25 cellular contexts compared by ENCODE assay signal in genomic region chrX:1528884-1529203, GRCh38. TPM values are rescaled to one million over a fixed set of nuclear protein-coding genes. Genes with fewer than 3 reads are reported as not detected.
DNase-seq lines count a peak whose midpoint lies in the region; ATAC-seq, FAIRE-seq and TF ChIP-seq lines count a peak whose summit lies in the region.
"Had no signal": no experiment of that assay in that cellular context is flagged by ENCODE, and none has a peak within 500 bp of the region (broad histone marks: within the 10 kb centered on the region; RNA-seq: fewer than 3 reads in every experiment).

No MANE protein-coding gene starts in this region.

- peak overlapping the region; percentile 51 for H3K4me3 ChIP-seq in CD4-positive, CD25-positive, alpha-beta regulatory T cell (ENCODE audit: low read depth, low read length)
- no peak overlapping the region for H3K4me3 ChIP-seq in neutrophil (ENCODE audit: low read depth in 1 of 2, low read length in 1 of 2)
- H3K4me3 ChIP-seq: K562, SK-N-MC had no signal

- peaks cover 36% of the 10 kb centered on the region for H3K4me1 ChIP-seq in CD4-positive, CD25-positive, alpha-beta regulatory T cell (ENCODE audit: control insufficient read depth, insufficient read depth, low read length, poor library complexity, severe bottlenecking)
- H3K4me1 ChIP-seq in neutrophil (ENCODE audit: control insufficient read depth in 1 of 2, insufficient read depth in 1 of 2, low read depth in 1 of 2, low read length in 1 of 2): peaks cover 0 to 5% of the 10 kb centered on the region in 2 experiments

- intact Hi-C loops in activated CD4-positive, alpha-beta memory T cell treated with anti-CD3 and anti-CD28 coated beads for 36 hours (cut with micrococcal nuclease): loop anchor here (1.0 to 10.0 kb wide), 6 partner anchors 7 to 1166 kb away; partner anchors contain the start of gene CD99

- no peaks in the 10 kb centered on the region for H3K27me3 ChIP-seq in CD4-positive, CD25-positive, alpha-beta regulatory T cell (ENCODE audit: control insufficient read depth, insufficient read depth, low read length)
- H3K27me3 ChIP-seq in neutrophil: no peaks in the 10 kb centered on the region

- CTCF ChIA-PET in activated CD4-positive, alpha-beta memory T cell treated with anti-CD3 and anti-CD28 coated beads for 36 hours (lab: Charles Lee): no interaction called here
- CTCF ChIA-PET in activated CD4-positive, alpha-beta memory T cell treated with anti-CD3 and anti-CD28 coated beads, Interleukin-2, amount 10 ng/mL, durations not matched to agents 7 days and 5 days (lab: Charles Lee): no interaction called here

- peaks cover 4% of the 10 kb centered on the region for H3K36me3 Mint-ChIP-seq in activated CD4-positive, alpha-beta memory T cell treated with anti-CD3 and anti-CD28 coated beads for 36 hours
- peaks cover 9% of the 10 kb centered on the region for H3K36me3 Mint-ChIP-seq in activated CD4-positive, alpha-beta memory T cell treated with anti-CD3 and anti-CD28 coated beads, Interleukin-2, amount 10 ng/mL, durations not matched to agents 7 days and 5 days (ENCODE audit: low read depth)
- H3K36me3 Mint-ChIP-seq in CD4-positive, CD25-positive, alpha-beta regulatory T cell: peaks cover 4% of the 10 kb centered on the region

- H3K27ac Mint-ChIP-seq in activated CD4-positive, alpha-beta memory T cell treated with anti-CD3 and anti-CD28 coated beads for 36 hours: no peak overlapping the region
- no peak overlapping the region for H3K27ac Mint-ChIP-seq in activated CD4-positive, alpha-beta memory T cell treated with anti-CD3 and anti-CD28 coated beads, Interleukin-2, amount 10 ng/mL, durations not matched to agents 7 days and 5 days
- no peak overlapping the region for H3K27ac Mint-ChIP-seq in CD4-positive, CD25-positive, alpha-beta regulatory T cell

- peak; percentile 17 for DNase-seq in activated CD4-positive, alpha-beta memory T cell treated with anti-CD3 and anti-CD28 coated beads for 36 hours
- DNase-seq in activated CD4-positive, alpha-beta memory T cell treated with anti-CD3 and anti-CD28 coated beads, Interleukin-2, amount 10 ng/mL, durations not matched to agents 7 days and 5 days: no peak
- no peak for DNase-seq in CD4-positive, CD25-positive, alpha-beta regulatory T cell
- no peak for DNase-seq in GM19239 (ENCODE audit: insufficient read length, low spot score)
- DNase-seq: Kasumi-1, MV-4-11, NCI-H1105, NCI-H1436 treated with DMSO at 0.1 percent for 48 hours, NCI-H1930, NCI-H446, NCI-H524 treated with DMSO at 0.1 percent for 48 hours, NCI-H774, SIG-M5 had no signal

- H3K36me3 ChIP-seq in CD4-positive, CD25-positive, alpha-beta regulatory T cell (ENCODE audit: control insufficient read depth, insufficient read depth, low read length): peaks cover 31% of the 10 kb centered on the region
- peaks cover 12% of the 10 kb centered on the region for H3K36me3 ChIP-seq in neutrophil

- FAIRE-seq in GM19239 (lab: Jason Lieb, UNC): peak; percentile 33
- FAIRE-seq: D721Med, G401.6, H54, K562, RCC 7860 had no signal

- no peaks in the 10 kb centered on the region for H3K9me3 Mint-ChIP-seq in activated CD4-positive, alpha-beta memory T cell treated with anti-CD3 and anti-CD28 coated beads for 36 hours
- H3K9me3 Mint-ChIP-seq in activated CD4-positive, alpha-beta memory T cell treated with anti-CD3 and anti-CD28 coated beads, Interleukin-2, amount 10 ng/mL, durations not matched to agents 7 days and 5 days: no peaks in the 10 kb centered on the region
- H3K9me3 Mint-ChIP-seq in CD4-positive, CD25-positive, alpha-beta regulatory T cell: no peaks in the 10 kb centered on the region

- no peaks in the 10 kb centered on the region for H3K27me3 Mint-ChIP-seq in activated CD4-positive, alpha-beta memory T cell treated with anti-CD3 and anti-CD28 coated beads for 36 hours
- H3K27me3 Mint-ChIP-seq in activated CD4-positive, alpha-beta memory T cell treated with anti-CD3 and anti-CD28 coated beads, Interleukin-2, amount 10 ng/mL, durations not matched to agents 7 days and 5 days: no peaks in the 10 kb centered on the region
- no peaks in the 10 kb centered on the region for H3K27me3 Mint-ChIP-seq in CD4-positive, CD25-positive, alpha-beta regulatory T cell

- H3K9me3 ChIP-seq in CD4-positive, CD25-positive, alpha-beta regulatory T cell (ENCODE audit: control insufficient read depth in 2 of 2, low read length in 2 of 2): no peaks in the 10 kb centered on the region
- H3K9me3 ChIP-seq in neutrophil: no peaks in the 10 kb centered on the region

- ATAC-seq in CD4-positive, CD25-positive, alpha-beta regulatory T cell (ENCODE audit: low read depth in 2 of 2): no peak
- no peak for ATAC-seq in esophagus mucosa
- no peak for ATAC-seq in GM19452 (IDR thresholded peaks at IDR 0.05; ENCODE audit: unreplicated experiment)
- ATAC-seq: K562 had no signal

- POLR2A ChIA-PET in activated CD4-positive, alpha-beta memory T cell treated with anti-CD3 and anti-CD28 coated beads for 36 hours (lab: Charles Lee): no interaction called here
- POLR2A ChIA-PET in activated CD4-positive, alpha-beta memory T cell treated with anti-CD3 and anti-CD28 coated beads, Interleukin-2, amount 10 ng/mL, durations not matched to agents 7 days and 5 days (lab: Charles Lee): no interaction called here

- no peak overlapping the region for H3K4me3 Mint-ChIP-seq in activated CD4-positive, alpha-beta memory T cell treated with anti-CD3 and anti-CD28 coated beads for 36 hours
- no peak overlapping the region for H3K4me3 Mint-ChIP-seq in activated CD4-positive, alpha-beta memory T cell treated with anti-CD3 and anti-CD28 coated beads, Interleukin-2, amount 10 ng/mL, durations not matched to agents 7 days and 5 days
- H3K4me3 Mint-ChIP-seq in CD4-positive, CD25-positive, alpha-beta regulatory T cell: no peak overlapping the region

- TF ChIP-seq CTCF in neutrophil (IDR thresholded peaks at IDR 0.05): no peak

- peaks cover 4% of the 10 kb centered on the region for H3K4me1 Mint-ChIP-seq in activated CD4-positive, alpha-beta memory T cell treated with anti-CD3 and anti-CD28 coated beads for 36 hours (ENCODE audit: low read depth)
- H3K4me1 Mint-ChIP-seq in activated CD4-positive, alpha-beta memory T cell treated with anti-CD3 and anti-CD28 coated beads, Interleukin-2, amount 10 ng/mL, durations not matched to agents 7 days and 5 days: peaks cover 8% of the 10 kb centered on the region
- peaks cover 0 to 8% (median under 1%) of the 10 kb centered on the region in 4 donors for H3K4me1 Mint-ChIP-seq in CD4-positive, CD25-positive, alpha-beta regulatory T cell

- peak overlapping the region; percentile 30 for H3K27ac ChIP-seq in CD4-positive, CD25-positive, alpha-beta regulatory T cell (ENCODE audit: insufficient read depth, low read length, poor library complexity, severe bottlenecking)
- peak overlapping the region; percentile 23 for H3K27ac ChIP-seq in neutrophil
- H3K27ac ChIP-seq: SK-N-MC had no signal

RNA-seq across cellular contexts. Expression of gene P2RY8, which starts 8.1 kb away (rescaled TPM):
- 10 to 100 TPM; 30.2 to 32.7 TPM for total RNA-seq in activated CD4-positive, alpha-beta memory T cell treated with anti-CD3 and anti-CD28 coated beads for 36 hours
- 100 to 1,000 TPM; 177 to 180 TPM for total RNA-seq in activated CD4-positive, alpha-beta memory T cell treated with anti-CD3 and anti-CD28 coated beads, Interleukin-2, amount 10 ng/mL, durations not matched to agents 7 days and 5 days
- 158 TPM for total RNA-seq in CD4-positive, CD25-positive, alpha-beta regulatory T cell
- 100 to 1,000 TPM; 189 to 222 (median 207) TPM for polyA plus RNA-seq in CD4-positive, CD25-positive, alpha-beta regulatory T cell
- total RNA-seq in esophagus mucosa: 0.52 TPM
- total RNA-seq: A172, MCF 10A had no signal
- polyA plus RNA-seq: BJ had no signal

Comparison
In these comparisons a context has a peak if more than half of its experiments do, and no peak if none do; other contexts are left out.
1. RNA of gene P2RY8, which starts 8.1 kb away (total RNA-seq): 177 to 180 TPM in activated CD4-positive, alpha-beta memory T cell treated with anti-CD3 and anti-CD28 coated beads, Interleukin-2, amount 10 ng/mL, durations not matched to agents 7 days and 5 days, 158 TPM in CD4-positive, CD25-positive, alpha-beta regulatory T cell (single experiment) and 30.2 to 32.7 TPM in activated CD4-positive, alpha-beta memory T cell treated with anti-CD3 and anti-CD28 coated beads for 36 hours; 0.52 TPM in esophagus mucosa (single experiment); every median in the first group is over 10 times any median in the second.